11 cellular contexts compared by ENCODE assay signal in the genomic region with DNA sequence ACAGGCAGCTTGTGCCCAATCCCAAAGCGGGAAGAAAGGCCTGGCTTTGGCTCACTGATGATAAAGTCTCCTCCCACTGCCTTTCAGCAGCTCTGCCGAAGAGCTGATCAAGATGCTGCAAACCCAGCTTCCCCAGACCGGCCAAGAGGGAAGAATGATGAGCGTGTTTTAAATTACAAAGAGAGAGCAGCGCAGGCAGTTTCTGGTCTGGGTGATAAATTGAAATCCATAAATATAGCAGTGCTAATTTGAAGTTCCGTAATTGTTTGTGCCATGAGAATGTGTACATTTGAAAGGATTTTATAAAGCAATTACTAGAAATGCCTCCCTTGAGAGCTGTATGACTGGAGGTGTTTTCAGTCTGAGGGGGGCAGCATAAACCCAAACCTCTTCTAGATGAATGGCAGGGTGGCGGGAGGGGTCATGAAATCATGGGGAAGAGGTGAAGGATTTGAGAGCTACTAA.
DNase-seq lines count a peak whose midpoint lies in the region; ATAC-seq and TF ChIP-seq lines count a peak whose summit lies in the region.
"Had no signal": no experiment of that assay in that cellular context is flagged by ENCODE, and none has a peak within 500 bp of the region (broad histone marks: within the 10 kb centered on the region; RNA-seq: fewer than 3 reads in every experiment).

No MANE protein-coding gene starts in this region.

- H3K4me1 Mint-ChIP-seq in CD4-positive, alpha-beta memory T cell: no peaks in the 10 kb centered on the region

- no peak overlapping the region for H3K4me2 ChIP-seq in SK-N-SH

- DNase-seq in cardiac muscle cell (ENCODE audit: low read depth in 1 of 2, low spot score in 1 of 2): peak; percentile 52 to 69
- DNase-seq in right atrium auricular region (ENCODE audit: low spot score): no peak
- DNase-seq in SK-N-SH: peak; percentile 60
- DNase-seq in hippocampal formation (lab: John Stamatoyannopoulos, UW): peak; percentile 9 to 38
- DNase-seq in NCI-H526 treated with DMSO at 0.1 percent for 48 hours (lab: John Stamatoyannopoulos, UW): no peak
- DNase-seq in CD4-positive, alpha-beta memory T cell: no peak
- DNase-seq: activated CD4-positive, CD25-positive, alpha-beta regulatory T cell treated with anti-CD3 and anti-CD28 coated beads, Interleukin-2, amount 50 U/mL, for 72 hours; NK-92 treated with Interleukin-12 subunit alpha and Interleukin-12 subunit beta, amount 100 ng/mL, for 24 hours had no signal

- H3K4me3 ChIP-seq in cardiac muscle cell (no peak overlapping the region), right atrium auricular region (no peak overlapping the region), SK-N-SH (ENCODE audit: low read depth in 2 of 2, low read length in 1 of 2) (no peak overlapping the region)
- H3K4me3 ChIP-seq in CD4-positive, alpha-beta memory T cell (ENCODE audit: low read length in 2 of 2): no peak overlapping the region

- no peaks in the 10 kb centered on the region for H3K9me3 Mint-ChIP-seq in CD4-positive, alpha-beta memory T cell

- H3F3A ChIP-seq in SK-N-SH (replicated peaks; ENCODE audit: insufficient read depth): no peaks in the 10 kb centered on the region

- H3K27ac ChIP-seq in cardiac muscle cell (no peak overlapping the region), right atrium auricular region (no peak overlapping the region), SK-N-SH (ENCODE audit: low read depth in 2 of 2, low read length in 1 of 2) (no peak overlapping the region)
- H3K27ac ChIP-seq in CD4-positive, alpha-beta memory T cell (ENCODE audit: low read depth, low read length): no peak overlapping the region

- H3K27me3 Mint-ChIP-seq in CD4-positive, alpha-beta memory T cell: peaks cover 2 to 10% of the 10 kb centered on the region in 2 donors

- intact Hi-C loops in CD4-positive, alpha-beta memory T cell (cut with micrococcal nuclease): no loop called here

- CTCF ChIA-PET in SK-N-SH (lab: Yijun Ruan, JAX): interaction anchor here (0.9 kb wide), 1 partner anchor 8 kb away, joined by 3 read pairs; no protein-coding TSS in a partner anchor
- CTCF ChIA-PET in CD4-positive, alpha-beta memory T cell (lab: Charles Lee; ENCODE audit: partially characterized antibody): interaction anchor here (1.2 kb wide), 1 partner anchor 248 kb away, joined by 4 read pairs; no protein-coding TSS in a partner anchor

- no peaks in the 10 kb centered on the region for H4K20me1 ChIP-seq in SK-N-SH (ENCODE audit: insufficient read depth)

- peak overlapping the region in 1 of 7 donors; percentile 9 for H3K27ac Mint-ChIP-seq in CD4-positive, alpha-beta memory T cell

- TF ChIP-seq EP300 in SK-N-SH (IDR thresholded peaks at IDR 0.05; ENCODE audit: borderline replicate concordance in 1 of 2, low read depth in 1 of 2, low read length in 1 of 2): no peak

- TF ChIP-seq CTCF in cardiac muscle cell (IDR thresholded peaks at IDR 0.05; ENCODE audit: low read depth, low read length): no peak
- no peak for TF ChIP-seq CTCF in right atrium auricular region (IDR thresholded peaks at IDR 0.05)
- no peak for TF ChIP-seq CTCF in SK-N-SH (IDR thresholded peaks at IDR 0.05)

- TF ChIP-seq RAD21 in SK-N-SH (IDR thresholded peaks at IDR 0.05; ENCODE audit: low read length): no peak

- H3K36me3 Mint-ChIP-seq in CD4-positive, alpha-beta memory T cell: no peaks in the 10 kb centered on the region

- 78% methylated on average over 7 of the region's 7 CpGs for WGBS in SK-N-SH (ENCODE audit: low lambda C conversion rate)

- no peak overlapping the region for H3K9ac ChIP-seq in SK-N-SH

- H2AFZ ChIP-seq in SK-N-SH (ENCODE audit: low read depth): no peak overlapping the region

- H3K27me3 ChIP-seq in cardiac muscle cell (no peaks in the 10 kb centered on the region), right atrium auricular region (no peaks in the 10 kb centered on the region), SK-N-SH (ENCODE audit: insufficient read depth) (no peaks in the 10 kb centered on the region)
- no peaks in the 10 kb centered on the region for H3K27me3 ChIP-seq in CD4-positive, alpha-beta memory T cell (ENCODE audit: insufficient read depth, low read length)

- no peak for ATAC-seq in HG02885 (IDR thresholded peaks at IDR 0.05; ENCODE audit: poor library complexity, unreplicated experiment)
- ATAC-seq in HG02973 (IDR thresholded peaks at IDR 0.05; ENCODE audit: unreplicated experiment): no peak
- ATAC-seq: sciatic nerve had no signal

- H3K36me3 ChIP-seq in cardiac muscle cell: no peaks in the 10 kb centered on the region
- peaks cover 6% of the 10 kb centered on the region for H3K36me3 ChIP-seq in right atrium auricular region
- peaks cover 8% of the 10 kb centered on the region in 2 experiments for H3K36me3 ChIP-seq in SK-N-SH (replicated peaks in 1 of 2; ENCODE audit: control insufficient read depth in 1 of 2, insufficient read depth in 2 of 2, low read length in 1 of 2)
- no peaks in the 10 kb centered on the region for H3K36me3 ChIP-seq in CD4-positive, alpha-beta memory T cell (ENCODE audit: insufficient read depth, low read length)

- H3K79me2 ChIP-seq in SK-N-SH (ENCODE audit: insufficient read depth): no peaks in the 10 kb centered on the region

- POLR2A ChIA-PET in SK-N-SH (lab: Yijun Ruan, JAX): no interaction called here
- POLR2A ChIA-PET in CD4-positive, alpha-beta memory T cell (lab: Charles Lee; ENCODE audit: partially characterized antibody): interaction anchor here (1.2 kb wide), 1 partner anchor 8 kb away, joined by 3 read pairs; no protein-coding TSS in a partner anchor

- H3K9me3 ChIP-seq in cardiac muscle cell (ENCODE audit: low read depth) (no peaks in the 10 kb centered on the region), right atrium auricular region (no peaks in the 10 kb centered on the region), SK-N-SH (no peaks in the 10 kb centered on the region)
- no peaks in the 10 kb centered on the region for H3K9me3 ChIP-seq in CD4-positive, alpha-beta memory T cell (ENCODE audit: control insufficient read depth in 1 of 2, low read length in 2 of 2)

- no peaks in the 10 kb centered on the region for H3K9me2 ChIP-seq in SK-N-SH

- H3K4me3 Mint-ChIP-seq in CD4-positive, alpha-beta memory T cell: no peak overlapping the region

- H3K4me1 ChIP-seq in cardiac muscle cell (ENCODE audit: low read depth) (no peaks in the 10 kb centered on the region), right atrium auricular region (no peaks in the 10 kb centered on the region), SK-N-SH (ENCODE audit: control insufficient read depth in 1 of 2, insufficient read depth in 2 of 2, low read depth in 1 of 2, low read length in 1 of 2) (peaks cover 0 to 7% of the 10 kb centered on the region in 2 experiments; a peak in 2 of 4 replicates)
- no peaks in the 10 kb centered on the region for H3K4me1 ChIP-seq in CD4-positive, alpha-beta memory T cell (ENCODE audit: insufficient read depth, low read length)

TF ChIP-seq in SK-N-SH, 30 proteins besides CTCF, POLR2A, EP300 and RAD21:
- TF ChIP-seq RFX5 (IDR thresholded peaks at IDR 0.05; ENCODE audit: low read length) (no peak), TEAD4 (IDR thresholded peaks at IDR 0.05; ENCODE audit: borderline replicate concordance, insufficient read depth) (no peak), RCOR1 (IDR thresholded peaks at IDR 0.05; ENCODE audit: low read length) (no peak), RXRA (IDR thresholded peaks at IDR 0.05; ENCODE audit: borderline replicate concordance, low read depth) (no peak), SIN3A (IDR thresholded peaks at IDR 0.05; ENCODE audit: borderline replicate concordance, low read depth, low read length) (no peak), YY1 (IDR thresholded peaks at IDR 0.05; ENCODE audit: low read depth) (no peak), FOXJ3 (CRISPR knock-in tag; IDR thresholded peaks at IDR 0.05) (no peak), MXI1 (IDR thresholded peaks at IDR 0.05; ENCODE audit: low read depth, low read length) (no peak), EZH2phosphoT487 (IDR thresholded peaks at IDR 0.05; ENCODE audit: borderline replicate concordance, low read depth) (no peak), MEF2A (IDR thresholded peaks at IDR 0.05; ENCODE audit: borderline replicate concordance, low read depth) (no peak), NRF1 (IDR thresholded peaks at IDR 0.05; ENCODE audit: low read depth, low read length) (no peak), POLR2AphosphoS5 (IDR thresholded peaks at IDR 0.05; ENCODE audit: low read depth, low read length) (no peak), GATA2 (CRISPR knock-in tag; IDR thresholded peaks at IDR 0.05) (no peak), NFIC (IDR thresholded peaks at IDR 0.05; ENCODE audit: borderline replicate concordance) (no peak), FOSL2 (IDR thresholded peaks at IDR 0.05; ENCODE audit: borderline replicate concordance, low read depth) (no peak)
- TF ChIP-seq, protein P1, sequence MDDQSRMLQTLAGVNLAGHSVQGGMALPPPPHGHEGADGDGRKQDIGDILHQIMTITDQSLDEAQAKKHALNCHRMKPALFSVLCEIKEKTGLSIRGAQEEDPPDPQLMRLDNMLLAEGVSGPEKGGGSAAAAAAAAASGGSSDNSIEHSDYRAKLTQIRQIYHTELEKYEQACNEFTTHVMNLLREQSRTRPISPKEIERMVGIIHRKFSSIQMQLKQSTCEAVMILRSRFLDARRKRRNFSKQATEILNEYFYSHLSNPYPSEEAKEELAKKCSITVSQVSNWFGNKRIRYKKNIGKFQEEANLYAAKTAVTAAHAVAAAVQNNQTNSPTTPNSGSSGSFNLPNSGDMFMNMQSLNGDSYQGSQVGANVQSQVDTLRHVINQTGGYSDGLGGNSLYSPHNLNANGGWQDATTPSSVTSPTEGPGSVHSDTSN (IDR thresholded peaks at IDR 0.05): no peak
- TF ChIP-seq, protein P2, sequence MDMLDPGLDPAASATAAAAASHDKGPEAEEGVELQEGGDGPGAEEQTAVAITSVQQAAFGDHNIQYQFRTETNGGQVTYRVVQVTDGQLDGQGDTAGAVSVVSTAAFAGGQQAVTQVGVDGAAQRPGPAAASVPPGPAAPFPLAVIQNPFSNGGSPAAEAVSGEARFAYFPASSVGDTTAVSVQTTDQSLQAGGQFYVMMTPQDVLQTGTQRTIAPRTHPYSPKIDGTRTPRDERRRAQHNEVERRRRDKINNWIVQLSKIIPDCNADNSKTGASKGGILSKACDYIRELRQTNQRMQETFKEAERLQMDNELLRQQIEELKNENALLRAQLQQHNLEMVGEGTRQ (IDR thresholded peaks at IDR 0.05; ENCODE audit: borderline replicate concordance, low read depth, low read length): no peak

Comparison
In these comparisons a context has a peak if more than half of its experiments do, and no peak if none do; other contexts are left out.
1. DNase-seq: peak in cardiac muscle cell (2 of 2), SK-N-SH (single experiment) and hippocampal formation (2 of 2); none in right atrium auricular region (single experiment), NCI-H526 treated with DMSO at 0.1 percent for 48 hours (single experiment) and CD4-positive, alpha-beta memory T cell (0 of 5).